In the genomic region with DNA sequence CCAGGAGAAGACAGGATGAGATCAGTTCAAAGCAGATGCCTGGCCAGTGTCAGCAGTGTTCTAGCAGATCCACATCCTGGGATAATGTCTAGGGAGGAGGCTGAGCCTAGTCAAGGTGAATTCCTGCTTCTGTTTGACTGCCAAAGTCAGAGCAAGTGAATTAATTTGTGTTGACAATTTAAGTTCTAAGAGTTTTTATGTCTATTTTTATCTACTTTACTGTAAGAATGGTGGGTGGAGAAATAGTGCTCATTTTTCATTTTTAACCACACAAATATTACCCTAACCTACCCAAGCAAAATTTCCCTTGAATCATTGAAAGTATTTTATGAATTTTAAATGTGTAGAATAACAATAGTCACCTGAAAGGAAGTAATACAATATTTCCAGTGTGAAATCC, we compare ENCODE assay signal across 28 cellular contexts.
"Had no signal": no experiment of that assay in that cellular context is flagged by ENCODE, and none has a peak within 500 bp of the region (broad histone marks: within the 10 kb centered on the region; RNA-seq: fewer than 3 reads in every experiment).

No MANE protein-coding gene starts in this region.

- H3K9me3 ChIP-seq: gastrocnemius medialis, left ventricle myocardium inferior, pancreas, psoas muscle, tibial nerve had no signal

- H3K4me1 ChIP-seq: gastrocnemius medialis, left ventricle myocardium inferior, pancreas, psoas muscle, stomach, suprapubic skin, tibial nerve had no signal

- H3K36me3 Mint-ChIP-seq: activated CD4-positive, alpha-beta memory T cell treated with anti-CD3 and anti-CD28 coated beads for 36 hours; activated naive CD4-positive, alpha-beta T cell treated with anti-CD3 and anti-CD28 coated beads, Interleukin-2, amount 10 ng/mL, durations not matched to agents 7 days and 5 days; brain; stimulated activated effector memory CD8-positive, alpha-beta T cell treated with anti-CD3 and anti-CD28 coated beads, Interleukin-12 subunit alpha, Interleukin-12 subunit beta, amount 100 ng/mL, for 72 hours had no signal

- H3K27me3 ChIP-seq: gastrocnemius medialis, pancreas, stomach, suprapubic skin, tibial nerve had no signal

- H3K4me1 Mint-ChIP-seq: activated naive CD4-positive, alpha-beta T cell treated with anti-CD3 and anti-CD28 coated beads, Interleukin-2, amount 10 ng/mL, durations not matched to agents 7 days and 5 days; stimulated activated effector memory CD8-positive, alpha-beta T cell treated with anti-CD3 and anti-CD28 coated beads, Interleukin-12 subunit alpha, Interleukin-12 subunit beta, amount 100 ng/mL, for 72 hours had no signal

- H3K27ac Mint-ChIP-seq: activated B cell treated with CpG ODN at 0.5 μM for 24 hours; activated CD4-positive, alpha-beta memory T cell treated with anti-CD3 and anti-CD28 coated beads for 36 hours; activated naive CD4-positive, alpha-beta T cell treated with anti-CD3 and anti-CD28 coated beads, Interleukin-2, amount 10 ng/mL, durations not matched to agents 7 days and 5 days; activated T-cell treated with anti-CD3 and anti-CD28 coated beads, Interleukin-2, amount 50 U/mL, for 72 hours; brain; dendritic cell treated with granulocyte-macrophage colony-stimulating factor and Interleukin-4, amounts not matched to agents 40 ng/mL and 50 ng/mL, for 4 days; nephron progenitor cell; stimulated activated effector memory CD8-positive, alpha-beta T cell treated with anti-CD3 and anti-CD28 coated beads, Interleukin-12 subunit alpha, Interleukin-12 subunit beta, amount 100 ng/mL, for 72 hours; T-helper 1 cell treated with Interleukin-12 subunit alpha and Interleukin-12 subunit beta and Interleukin-4 antibody, amounts not matched to agents 30 μg/mL and 1 μg/mL, for 36 hours had no signal

- ATAC-seq: activated T-cell treated with anti-CD3 and anti-CD28 coated beads, Interleukin-2, amount 50 U/mL, for 72 hours; esophagus mucosa; gastrocnemius medialis; pancreas; psoas muscle; right cardiac atrium; stimulated activated effector memory CD8-positive, alpha-beta T cell treated with anti-CD3 and anti-CD28 coated beads, Interleukin-12 subunit alpha, Interleukin-12 subunit beta, amount 100 ng/mL, for 72 hours had no signal

- H3K4me3 Mint-ChIP-seq: activated B cell treated with CpG ODN at 0.5 μM for 24 hours; activated CD4-positive, alpha-beta memory T cell treated with anti-CD3 and anti-CD28 coated beads for 36 hours; activated naive CD4-positive, alpha-beta T cell treated with anti-CD3 and anti-CD28 coated beads, Interleukin-2, amount 10 ng/mL, durations not matched to agents 7 days and 5 days; activated T-cell treated with anti-CD3 and anti-CD28 coated beads, Interleukin-2, amount 50 U/mL, for 72 hours; brain; dendritic cell treated with granulocyte-macrophage colony-stimulating factor and Interleukin-4, amounts not matched to agents 40 ng/mL and 50 ng/mL, for 4 days; nephron progenitor cell; stimulated activated effector memory CD8-positive, alpha-beta T cell treated with anti-CD3 and anti-CD28 coated beads, Interleukin-12 subunit alpha, Interleukin-12 subunit beta, amount 100 ng/mL, for 72 hours; T-helper 1 cell treated with Interleukin-12 subunit alpha and Interleukin-12 subunit beta and Interleukin-4 antibody, amounts not matched to agents 30 μg/mL and 1 μg/mL, for 36 hours had no signal

- H3K27me3 Mint-ChIP-seq: activated B cell treated with CpG ODN at 0.5 μM for 24 hours; activated CD4-positive, alpha-beta memory T cell treated with anti-CD3 and anti-CD28 coated beads for 36 hours; activated naive CD4-positive, alpha-beta T cell treated with anti-CD3 and anti-CD28 coated beads, Interleukin-2, amount 10 ng/mL, durations not matched to agents 7 days and 5 days; brain; dendritic cell treated with granulocyte-macrophage colony-stimulating factor and Interleukin-4, amounts not matched to agents 40 ng/mL and 50 ng/mL, for 4 days had no signal

- H3K4me3 ChIP-seq: gastrocnemius medialis, left ventricle myocardium inferior, pancreas, psoas muscle, skin epidermis, stomach, suprapubic skin, tibial nerve had no signal

- DNase-seq: activated B cell treated with CpG ODN at 0.5 μM for 24 hours; activated CD4-positive, alpha-beta memory T cell treated with anti-CD3 and anti-CD28 coated beads for 36 hours; activated CD4-positive, alpha-beta T cell treated with anti-CD3 and anti-CD28 coated beads for 4 hours; activated effector memory CD4-positive, alpha-beta T cell treated with Interleukin-2 at 50 U/mL for 16 hours; activated naive CD4-positive, alpha-beta T cell treated with anti-CD3 and anti-CD28 coated beads, Interleukin-2, amount 10 ng/mL, durations not matched to agents 7 days and 5 days; activated T-cell treated with anti-CD3 and anti-CD28 coated beads, Interleukin-2, amount 50 U/mL, for 72 hours; anterior cingulate cortex; caudate nucleus; effector CD8-positive, alpha-beta T cell; gastrocnemius medialis; hippocampal formation; kidney glomerular epithelial cell; left ventricle myocardium inferior; midbrain; nephron progenitor cell; pancreas; psoas muscle; right cardiac atrium; stimulated activated CD4-positive, alpha-beta T cell treated with anti-CD3 and anti-CD28 coated beads, Interleukin-1b, Interleukin-23, amount 100 ng/mL, for 48 hours; stomach had no signal

- H3K9me3 Mint-ChIP-seq: activated B cell treated with CpG ODN at 0.5 μM for 24 hours; activated naive CD4-positive, alpha-beta T cell treated with anti-CD3 and anti-CD28 coated beads, Interleukin-2, amount 10 ng/mL, durations not matched to agents 7 days and 5 days; activated T-cell treated with anti-CD3 and anti-CD28 coated beads, Interleukin-2, amount 50 U/mL, for 72 hours; stimulated activated effector memory CD8-positive, alpha-beta T cell treated with anti-CD3 and anti-CD28 coated beads, Interleukin-12 subunit alpha, Interleukin-12 subunit beta, amount 100 ng/mL, for 72 hours; T-helper 1 cell treated with Interleukin-12 subunit alpha and Interleukin-12 subunit beta and Interleukin-4 antibody, amounts not matched to agents 30 μg/mL and 1 μg/mL, for 36 hours had no signal

- H3K27ac ChIP-seq: gastrocnemius medialis, left ventricle myocardium inferior, pancreas, psoas muscle, skin epidermis, stomach, suprapubic skin, tibial nerve had no signal

- H3K36me3 ChIP-seq: gastrocnemius medialis, left ventricle myocardium inferior, pancreas, stomach, suprapubic skin, tibial nerve had no signal
